8 cellular contexts compared by ENCODE assay signal in genomic region chr18:8367217-8367988, GRCh38.
DNase-seq lines count a peak whose midpoint lies in the region; ATAC-seq lines count a peak whose summit lies in the region.

No MANE protein-coding gene starts in this region.

- peaks cover 41% of the 10 kb centered on the region for H3K27me3 Mint-ChIP-seq in stimulated activated naive CD8-positive, alpha-beta T cell treated with anti-CD3 and anti-CD28 coated beads, Interleukin-15, amount 100 ng/mL, for 72 hours

- H3K4me1 Mint-ChIP-seq in stimulated activated naive CD8-positive, alpha-beta T cell treated with anti-CD3 and anti-CD28 coated beads, Interleukin-15, amount 100 ng/mL, for 72 hours: peaks cover 8% of the 10 kb centered on the region

- peak; percentile 87 for ATAC-seq in left colon
- peak; percentile 46 for ATAC-seq in stimulated activated naive CD8-positive, alpha-beta T cell treated with anti-CD3 and anti-CD28 coated beads, Interleukin-15, amount 100 ng/mL, for 72 hours

- DNase-seq in AG20443 (ENCODE audit: low spot score): peak; percentile 64
- DNase-seq in H7: peak; percentile 91
- DNase-seq in NCI-H82 treated with DMSO at 0.1 percent for 48 hours (lab: John Stamatoyannopoulos, UW; ENCODE audit: unreplicated experiment): peak; percentile 5
- peak; percentile 2 for DNase-seq in central memory CD4-positive, alpha-beta T cell
- DNase-seq in left colon: peak; percentile 33 to 51
- DNase-seq in stimulated activated naive CD8-positive, alpha-beta T cell treated with anti-CD3 and anti-CD28 coated beads, Interleukin-15, amount 100 ng/mL, for 72 hours: peak; percentile 16 to 20
- DNase-seq in NCI-H1048 (lab: John Stamatoyannopoulos, UW): no peak
- DNase-seq in HuH-7 (ENCODE audit: low spot score): no peak

- intact Hi-C loops in left colon (cut with DNase I, micrococcal nuclease): no loop called here

- H3K4me3 ChIP-seq in H7 (ENCODE audit: insufficient read depth, low read depth, low read length): peak overlapping the region; percentile 18; the same call in 1 of the 2 replicates

- H3K27me3 ChIP-seq in H7 (ENCODE audit: control insufficient read depth, insufficient read depth, low read length): no peaks in the 10 kb centered on the region; the same call in 1 of the 2 replicates

- no peaks in the 10 kb centered on the region for H3K36me3 ChIP-seq in H7 (replicated peaks; ENCODE audit: control insufficient read depth, insufficient read depth, low read length)

- H3K9me3 Mint-ChIP-seq in stimulated activated naive CD8-positive, alpha-beta T cell treated with anti-CD3 and anti-CD28 coated beads, Interleukin-15, amount 100 ng/mL, for 72 hours: no peaks in the 10 kb centered on the region

- peak overlapping the region in 1 of 2 donors; percentile 44 for H3K4me3 Mint-ChIP-seq in stimulated activated naive CD8-positive, alpha-beta T cell treated with anti-CD3 and anti-CD28 coated beads, Interleukin-15, amount 100 ng/mL, for 72 hours

- peak overlapping the region in 1 of 2 donors; percentile 56 for H3K27ac Mint-ChIP-seq in stimulated activated naive CD8-positive, alpha-beta T cell treated with anti-CD3 and anti-CD28 coated beads, Interleukin-15, amount 100 ng/mL, for 72 hours

Comparison
In these comparisons a context has a peak if more than half of its experiments do, and no peak if none do; other contexts are left out.
1. DNase-seq: peak in AG20443 (single experiment), H7 (single experiment), NCI-H82 treated with DMSO at 0.1 percent for 48 hours (single experiment), central memory CD4-positive, alpha-beta T cell (single experiment), left colon (2 of 2) and stimulated activated naive CD8-positive, alpha-beta T cell treated with anti-CD3 and anti-CD28 coated beads, Interleukin-15, amount 100 ng/mL, for 72 hours (2 of 2); none in NCI-H1048 (single experiment) and HuH-7 (single experiment).